Comparison of ENCODE assay signal across 1 cellular context in genomic region chr6:142716097-142716496, GRCh38.
A peak's percentile ranks its signal among the peaks of the same experiment; 100 is the strongest.
TF ChIP-seq lines count a peak whose summit lies in the region.

No MANE protein-coding gene starts in this region.

TF ChIP-seq in HepG2, 621 proteins besides CTCF, POLR2A, EP300 and RAD21 (continues in another document):
- TF ChIP-seq PRDM10 (CRISPR knock-in tag; IDR thresholded peaks at IDR 0.05; ENCODE audit: low read depth): peak; percentile 46; the same call in 1 of the 2 replicates
- no peak; the same call in 1 of the 2 replicates for TF ChIP-seq ZNF556 (CRISPR knock-in tag; IDR thresholded peaks at IDR 0.05; ENCODE audit: borderline replicate concordance)
- peak; percentile 34 for TF ChIP-seq MED1 (CRISPR knock-in tag; IDR thresholded peaks at IDR 0.05)
- peak; percentile 75 for TF ChIP-seq HNF1B (CRISPR knock-in tag; IDR thresholded peaks at IDR 0.05)
- TF ChIP-seq ARID5B (CRISPR knock-in tag; IDR thresholded peaks at IDR 0.05): peak; percentile 75
- TF ChIP-seq POGZ (CRISPR knock-in tag; IDR thresholded peaks at IDR 0.05): peak; percentile 43
- no peak for TF ChIP-seq NONO (IDR thresholded peaks at IDR 0.05)
- peak; percentile 53; the same call in 1 of the 2 replicates for TF ChIP-seq NONO (CRISPR knock-in tag; conservative IDR thresholded peaks at IDR 0.05)
- TF ChIP-seq ZGPAT (CRISPR knock-in tag; IDR thresholded peaks at IDR 0.05): peak; percentile 60; the same call in 1 of the 2 replicates
- TF ChIP-seq ZNF878 (CRISPR knock-in tag; IDR thresholded peaks at IDR 0.05): peak; percentile 82
- TF ChIP-seq PITX1 (CRISPR knock-in tag; IDR thresholded peaks at IDR 0.05): peak; percentile 65; the same call in 1 of the 2 replicates
- TF ChIP-seq ZKSCAN5 (CRISPR knock-in tag; IDR thresholded peaks at IDR 0.05): no peak
- peak; percentile 76 for TF ChIP-seq FOXA3 (CRISPR knock-in tag; IDR thresholded peaks at IDR 0.05)
- peak; percentile 54; the same call in 1 of the 2 replicates for TF ChIP-seq ATF2 (CRISPR knock-in tag; IDR thresholded peaks at IDR 0.05)
- peak; percentile 34; the same call in 1 of the 2 replicates for TF ChIP-seq ZBED4 (CRISPR knock-in tag; IDR thresholded peaks at IDR 0.05; ENCODE audit: borderline replicate concordance)
- 0 out of 2 replicates have a peak, but pooled peaks have one; percentile 21 for TF ChIP-seq YEATS2 (CRISPR knock-in tag; IDR thresholded peaks at IDR 0.05; ENCODE audit: borderline replicate concordance)
- no peak for TF ChIP-seq HIC2 (CRISPR knock-in tag; IDR thresholded peaks at IDR 0.05; ENCODE audit: low read depth)
- TF ChIP-seq ZSCAN25 (CRISPR knock-in tag; IDR thresholded peaks at IDR 0.05): peak; percentile 69; the same call in 1 of the 2 replicates
- peak; percentile 23; the same call in 1 of the 2 replicates for TF ChIP-seq TBX3 (IDR thresholded peaks at IDR 0.05; ENCODE audit: borderline replicate concordance)
- peak; percentile 71; the same call in 1 of the 2 replicates for TF ChIP-seq SOX5 (CRISPR knock-in tag; IDR thresholded peaks at IDR 0.05; ENCODE audit: borderline replicate concordance)
- TF ChIP-seq TFE3 (CRISPR knock-in tag; IDR thresholded peaks at IDR 0.05): peak; percentile 53; the same call in 1 of the 2 replicates
- TF ChIP-seq MIER3 (CRISPR knock-in tag; IDR thresholded peaks at IDR 0.05; ENCODE audit: borderline replicate concordance): peak; percentile 62; the same call in 1 of the 2 replicates
- 0 out of 2 replicates have a peak, but pooled peaks have one; percentile 38 for TF ChIP-seq CREM (IDR thresholded peaks at IDR 0.05)
- no peak for TF ChIP-seq CREM (CRISPR knock-in tag; IDR thresholded peaks at IDR 0.05)
- TF ChIP-seq FOXP1 (IDR thresholded peaks at IDR 0.05): no peak
- TF ChIP-seq FOXP1 (CRISPR knock-in tag; IDR thresholded peaks at IDR 0.05): peak; percentile 65
- no peak for TF ChIP-seq ZNF558 (CRISPR knock-in tag; IDR thresholded peaks at IDR 0.05; ENCODE audit: borderline replicate concordance)
- TF ChIP-seq ZNF672 (CRISPR knock-in tag; IDR thresholded peaks at IDR 0.05): no peak
- peak; percentile 36; the same call in 1 of the 2 replicates for TF ChIP-seq ARNTL (CRISPR knock-in tag; IDR thresholded peaks at IDR 0.05)
- 0 out of 2 replicates have a peak, but pooled peaks have one; percentile 35 for TF ChIP-seq MTERF4 (CRISPR knock-in tag; IDR thresholded peaks at IDR 0.05)
- peak; percentile 68 for TF ChIP-seq FOXP4 (CRISPR knock-in tag; IDR thresholded peaks at IDR 0.05)
- TF ChIP-seq MIXL1 (CRISPR knock-in tag; IDR thresholded peaks at IDR 0.05): peak; percentile 37; the same call in 1 of the 2 replicates
